10 cellular contexts compared by ENCODE assay signal in the genomic region with DNA sequence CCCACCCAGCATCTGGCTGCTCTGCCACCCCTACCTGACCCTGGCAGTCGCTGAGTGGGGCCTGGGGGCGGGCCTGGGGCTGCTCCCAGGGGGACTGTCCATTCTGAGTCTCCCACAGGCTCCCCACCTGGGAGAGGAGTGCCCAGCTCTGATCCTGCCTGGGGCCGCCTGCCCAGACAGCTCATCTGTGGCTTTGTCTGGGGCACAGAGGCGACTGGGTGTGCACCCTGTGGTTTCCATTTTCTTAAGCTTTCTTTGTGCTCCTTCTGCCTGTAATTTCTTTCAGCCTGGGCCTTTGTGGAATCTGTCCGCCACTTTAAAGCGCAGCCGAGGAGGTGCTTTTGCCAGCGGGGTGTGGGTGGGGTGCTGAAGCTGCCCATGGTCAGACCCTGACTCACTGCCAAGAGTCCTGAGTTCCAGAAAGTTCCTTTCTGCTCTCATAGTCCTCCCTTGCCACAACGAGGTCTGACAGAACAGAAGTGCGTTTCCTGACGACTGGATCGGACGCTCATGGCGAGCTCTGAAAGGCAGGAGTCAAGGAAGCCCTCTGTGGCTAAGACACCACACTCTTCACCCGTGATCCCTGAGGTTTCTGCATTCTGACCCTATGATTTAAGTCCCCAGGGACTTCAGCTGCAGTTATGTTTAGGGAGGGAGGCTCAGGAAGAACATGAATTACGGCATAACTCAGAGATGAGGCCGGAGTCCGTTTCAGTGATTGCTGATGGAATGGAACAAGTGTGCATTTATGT.
DNase-seq lines count a peak whose midpoint lies in the region; ATAC-seq and TF ChIP-seq lines count a peak whose summit lies in the region.
"Had no signal": no experiment of that assay in that cellular context is flagged by ENCODE, and none has a peak within 500 bp of the region (broad histone marks: within the 10 kb centered on the region; RNA-seq: fewer than 3 reads in every experiment).

No MANE protein-coding gene starts in this region.

- DNase-seq in LHCN-M2 (ENCODE audit: low read depth): peak; percentile 98
- DNase-seq in left colon: peak in 1 of 2 donors; percentile 32
- peak; percentile 78 to 79 for DNase-seq in thyroid gland
- DNase-seq in HuH-7 (ENCODE audit: low spot score): no peak
- no peak for DNase-seq in NCI-H524 treated with DMSO at 0.1 percent for 48 hours (lab: John Stamatoyannopoulos, UW)

- H3K4me1 Mint-ChIP-seq in brain: peaks cover 79% of the 10 kb centered on the region

- H3K27me3 Mint-ChIP-seq in brain: no peaks in the 10 kb centered on the region
- H3K27me3 Mint-ChIP-seq: activated naive CD8-positive, alpha-beta T cell had no signal

- TF ChIP-seq POLR2A in thyroid gland (IDR thresholded peaks at IDR 0.05): peak in 1 of 2 donors; percentile 19

- H3K27ac Mint-ChIP-seq in brain: peak overlapping the region; percentile 5 to 93 (median 87)
- H3K27ac Mint-ChIP-seq: activated naive CD8-positive, alpha-beta T cell had no signal

- peaks cover 0 to 5% of the 10 kb centered on the region in 2 donors for H3K36me3 ChIP-seq in thyroid gland

- no peak for TF ChIP-seq CTCF in brain (conservative IDR thresholded peaks at IDR 0.05)
- no peak for TF ChIP-seq CTCF in thyroid gland (IDR thresholded peaks at IDR 0.05)

- intact Hi-C loops in left colon (cut with DNase I, micrococcal nuclease) (no loop called here), thyroid gland (cut with DNase I) (no loop called here)

- peak overlapping the region in 1 of 5 experiments; percentile 48 for H3K4me3 Mint-ChIP-seq in brain
- H3K4me3 Mint-ChIP-seq: activated naive CD8-positive, alpha-beta T cell had no signal

- peaks cover 0 to 2% (median 0%) of the 10 kb centered on the region in 5 experiments for H3K9me3 Mint-ChIP-seq in brain

- no peak overlapping the region for H3K4me3 ChIP-seq in thyroid gland (replicated peaks in 1 of 3)

- ATAC-seq in left colon (peak; percentile 72), GM21447 (IDR thresholded peaks at IDR 0.05; ENCODE audit: unreplicated experiment) (no peak), GM21390 (IDR thresholded peaks at IDR 0.05; ENCODE audit: unreplicated experiment) (no peak)

- 43 to 45% methylated on average over 16 of the region's 18 CpGs for WGBS in thyroid gland, 2 donors

- peaks cover 39 to 64% of the 10 kb centered on the region in 2 donors for H3K4me1 ChIP-seq in thyroid gland

- H3K27me3 ChIP-seq in thyroid gland: no peaks in the 10 kb centered on the region

- peak overlapping the region; percentile 87 to 93 (median 91) for H3K27ac ChIP-seq in thyroid gland
- H3K27ac ChIP-seq: HL-60 had no signal

- no peaks in the 10 kb centered on the region for H3K9me3 ChIP-seq in thyroid gland

- peaks cover 28% of the 10 kb centered on the region for H3K36me3 Mint-ChIP-seq in brain
- H3K36me3 Mint-ChIP-seq: activated naive CD8-positive, alpha-beta T cell had no signal

Comparison
In these comparisons a context has a peak if more than half of its experiments do, and no peak if none do; other contexts are left out.
1. DNase-seq: peak in LHCN-M2 (single experiment) and thyroid gland (2 of 2); none in HuH-7 (single experiment) and NCI-H524 treated with DMSO at 0.1 percent for 48 hours (single experiment).